28 cellular contexts compared by ENCODE assay signal in the genomic region with DNA sequence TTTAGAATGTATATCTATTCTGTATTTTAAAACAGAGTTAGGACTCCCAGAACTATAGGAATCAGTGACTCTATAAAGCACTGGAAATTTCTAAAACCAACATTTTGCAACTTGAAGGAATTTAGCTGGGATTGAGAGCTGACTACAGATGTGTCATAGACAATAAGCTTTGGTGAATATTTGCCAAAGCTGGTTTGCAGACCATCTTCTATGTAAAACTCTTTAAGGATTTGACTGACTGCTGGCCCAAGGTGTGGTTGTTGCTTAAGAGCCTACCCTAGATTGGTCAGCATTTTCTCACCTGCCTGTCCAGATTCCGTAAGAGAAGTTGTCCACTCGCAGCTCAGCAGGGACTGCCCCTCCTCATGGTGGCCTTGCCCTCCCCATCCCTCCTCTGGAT.
DNase-seq lines count a peak whose midpoint lies in the region; ATAC-seq, FAIRE-seq and TF ChIP-seq lines count a peak whose summit lies in the region.
"Had no signal": no experiment of that assay in that cellular context is flagged by ENCODE, and none has a peak within 500 bp of the region (broad histone marks: within the 10 kb centered on the region; RNA-seq: fewer than 3 reads in every experiment).

No MANE protein-coding gene starts in this region.

- no peak overlapping the region for H3K4me3 Mint-ChIP-seq in activated naive CD4-positive, alpha-beta T cell treated with anti-CD3 and anti-CD28 coated beads, Interleukin-2, amount 10 ng/mL, durations not matched to agents 7 days and 5 days
- H3K4me3 Mint-ChIP-seq: CD14-positive monocyte; CD4-positive, alpha-beta memory T cell; CD4-positive, CD25-positive, alpha-beta regulatory T cell; CD8-positive, alpha-beta memory T cell had no signal

- no peaks in the 10 kb centered on the region for H4K20me1 ChIP-seq in osteoblast (ENCODE audit: insufficient read depth, low read length)
- H4K20me1 ChIP-seq: BLaER1 had no signal

- CTCF ChIA-PET in activated naive CD4-positive, alpha-beta T cell treated with anti-CD3 and anti-CD28 coated beads, Interleukin-2, amount 10 ng/mL, durations not matched to agents 7 days and 5 days (lab: Charles Lee): no interaction called here

- ATAC-seq in HG02870 (IDR thresholded peaks at IDR 0.05; ENCODE audit: unreplicated experiment): no peak
- ATAC-seq: GM12878 had no signal

- no peak for FAIRE-seq in small intestine (lab: Jason Lieb, UNC)
- no peak for FAIRE-seq in kidney (lab: Jason Lieb, UNC)
- FAIRE-seq: A204.1, GM12878, GM12892, GM18507 had no signal

- 66 to 97% methylated on average over 2 of the region's 2 CpGs for WGBS in sigmoid colon, 2 donors
- 69 to 85% (median 83%) methylated on average over 2 of the region's 2 CpGs for WGBS in small intestine, 3 donors

- TF ChIP-seq POLR2A in sigmoid colon (IDR thresholded peaks at IDR 0.05): no peak

- H3K36me3 Mint-ChIP-seq in activated naive CD4-positive, alpha-beta T cell treated with anti-CD3 and anti-CD28 coated beads, Interleukin-2, amount 10 ng/mL, durations not matched to agents 7 days and 5 days: peaks cover 25% of the 10 kb centered on the region

- no peaks in the 10 kb centered on the region for H3K27me3 ChIP-seq in osteoblast (ENCODE audit: insufficient read depth, low read length)
- no peaks in the 10 kb centered on the region for H3K27me3 ChIP-seq in sigmoid colon
- no peaks in the 10 kb centered on the region for H3K27me3 ChIP-seq in small intestine (ENCODE audit: control insufficient read depth in 2 of 2, insufficient read depth in 2 of 2, low read length in 2 of 2)
- H3K27me3 ChIP-seq: BE2C, BLaER1 had no signal

- no peak for TF ChIP-seq EP300 in sigmoid colon (IDR thresholded peaks at IDR 0.05)

- H3K27me3 Mint-ChIP-seq in activated naive CD4-positive, alpha-beta T cell treated with anti-CD3 and anti-CD28 coated beads, Interleukin-2, amount 10 ng/mL, durations not matched to agents 7 days and 5 days: no peaks in the 10 kb centered on the region
- H3K27me3 Mint-ChIP-seq: CD4-positive, alpha-beta memory T cell; CD4-positive, CD25-positive, alpha-beta regulatory T cell; CD8-positive, alpha-beta memory T cell had no signal

- H3K36me3 ChIP-seq in osteoblast (ENCODE audit: insufficient read depth, low read length) (no peaks in the 10 kb centered on the region), sigmoid colon (no peaks in the 10 kb centered on the region), small intestine (ENCODE audit: control insufficient read depth in 2 of 2, insufficient read depth in 2 of 2, low read length in 2 of 2) (no peaks in the 10 kb centered on the region), kidney (ENCODE audit: control insufficient read depth in 1 of 2, insufficient read depth in 2 of 2, low read length in 2 of 2) (no peaks in the 10 kb centered on the region)
- H3K36me3 ChIP-seq: BE2C had no signal

- H3K9me3 ChIP-seq in osteoblast (ENCODE audit: low read depth, low read length) (no peaks in the 10 kb centered on the region), sigmoid colon (peaks cover 0 to 4% (median 0%) of the 10 kb centered on the region in 4 donors), small intestine (ENCODE audit: control insufficient read depth, low read depth) (no peaks in the 10 kb centered on the region), kidney (ENCODE audit: control insufficient read depth in 1 of 2, low read length in 2 of 2) (no peaks in the 10 kb centered on the region)
- H3K9me3 ChIP-seq: BE2C had no signal

- H3K4me2 ChIP-seq in osteoblast (ENCODE audit: insufficient read depth, low read length): no peak overlapping the region
- H3K4me2 ChIP-seq: BLaER1 had no signal

- no peak for DNase-seq in activated naive CD4-positive, alpha-beta T cell treated with anti-CD3 and anti-CD28 coated beads, Interleukin-2, amount 10 ng/mL, durations not matched to agents 7 days and 5 days
- no peak for DNase-seq in activated naive CD4-positive, alpha-beta T cell (lab: John Stamatoyannopoulos, UW)
- DNase-seq in osteoblast (ENCODE audit: insufficient read length, low spot score, missing footprints) (peak; percentile 64), sigmoid colon (peak; percentile 28), small intestine (no peak), kidney (no peak)
- DNase-seq: 8988T; ACHN; BE2C; C1 segment of cervical spinal cord; CD4-positive, alpha-beta memory T cell; CD4-positive, CD25-positive, alpha-beta regulatory T cell; CD8-positive, alpha-beta memory T cell; COR-L47; DMS 273 treated with DMSO at 0.1 percent for 48 hours; DMS153; DMS53; DMS79; DND-41; EL; GDM1 had no signal

- TF ChIP-seq CTCF in osteoblast (IDR thresholded peaks at IDR 0.05; ENCODE audit: extremely low read depth, low read depth, low read length) (no peak), sigmoid colon (IDR thresholded peaks at IDR 0.05) (no peak), kidney (IDR thresholded peaks at IDR 0.05; ENCODE audit: borderline replicate concordance, extremely low read depth, insufficient read depth) (no peak)

- H3K4me1 ChIP-seq in osteoblast (ENCODE audit: insufficient read depth, low read length) (no peaks in the 10 kb centered on the region), sigmoid colon (no peaks in the 10 kb centered on the region), small intestine (ENCODE audit: control insufficient read depth in 2 of 2, insufficient read depth in 1 of 2, low read depth in 1 of 2, low read length in 1 of 2) (no peaks in the 10 kb centered on the region), kidney (ENCODE audit: control insufficient read depth in 1 of 2, insufficient read depth in 1 of 2, low read depth in 1 of 2, low read length in 2 of 2) (no peaks in the 10 kb centered on the region)
- H3K4me1 ChIP-seq: BE2C, BLaER1 had no signal

- H3K4me3 ChIP-seq in osteoblast (ENCODE audit: insufficient read depth, low read length) (no peak overlapping the region), sigmoid colon (no peak overlapping the region), small intestine (ENCODE audit: low read depth in 1 of 2, low read length in 2 of 2) (no peak overlapping the region), kidney (ENCODE audit: low read length in 2 of 2) (no peak overlapping the region)
- H3K4me3 ChIP-seq: BLaER1, GM12878 had no signal

- H3K9ac ChIP-seq in kidney (ENCODE audit: low read length in 2 of 2): no peak overlapping the region
- H3K9ac ChIP-seq: BLaER1 had no signal

- peaks cover 14% of the 10 kb centered on the region for H3K9me3 Mint-ChIP-seq in activated naive CD4-positive, alpha-beta T cell treated with anti-CD3 and anti-CD28 coated beads, Interleukin-2, amount 10 ng/mL, durations not matched to agents 7 days and 5 days

- H3K27ac ChIP-seq in osteoblast (ENCODE audit: low read depth, low read length) (no peak overlapping the region), sigmoid colon (no peak overlapping the region), small intestine (ENCODE audit: low read depth in 1 of 2, low read length in 1 of 2) (no peak overlapping the region), kidney (ENCODE audit: low read depth in 2 of 2, low read length in 2 of 2) (no peak overlapping the region)
- H3K27ac ChIP-seq: BLaER1 had no signal

- intact Hi-C loops in sigmoid colon (cut with DNase I): no loop called here
- intact Hi-C loops in kidney (cut with DNase I): no loop called here

- no peaks in the 10 kb centered on the region for H3K4me1 Mint-ChIP-seq in activated naive CD4-positive, alpha-beta T cell treated with anti-CD3 and anti-CD28 coated beads, Interleukin-2, amount 10 ng/mL, durations not matched to agents 7 days and 5 days
- H3K4me1 Mint-ChIP-seq: CD14-positive monocyte; CD8-positive, alpha-beta memory T cell had no signal

- H3K27ac Mint-ChIP-seq in activated naive CD4-positive, alpha-beta T cell treated with anti-CD3 and anti-CD28 coated beads, Interleukin-2, amount 10 ng/mL, durations not matched to agents 7 days and 5 days: peak overlapping the region; percentile 10
- H3K27ac Mint-ChIP-seq: CD4-positive, CD25-positive, alpha-beta regulatory T cell; CD8-positive, alpha-beta memory T cell had no signal

- no peak overlapping the region for H2AFZ ChIP-seq in osteoblast (ENCODE audit: low read length)

- H3K79me2 ChIP-seq in osteoblast (ENCODE audit: insufficient read depth, low read length): no peaks in the 10 kb centered on the region

Comparison
In these comparisons a context has a peak if more than half of its experiments do, and no peak if none do; other contexts are left out.
1. DNase-seq: peak in osteoblast (single experiment) and sigmoid colon (single experiment); none in activated naive CD4-positive, alpha-beta T cell treated with anti-CD3 and anti-CD28 coated beads, Interleukin-2, amount 10 ng/mL, durations not matched to agents 7 days and 5 days (single experiment), activated naive CD4-positive, alpha-beta T cell (0 of 4), small intestine (single experiment) and kidney (single experiment).